In genomic region chrX:113473418-113473817, GRCh38 we compare ENCODE assay signal across 19 cellular contexts.
A peak's percentile ranks its signal among the peaks of the same experiment; 100 is the strongest.
DNase-seq lines count a peak whose midpoint lies in the region; ATAC-seq lines count a peak whose summit lies in the region.
"Had no signal": no experiment of that assay in that cellular context is flagged by ENCODE, and none has a peak within 500 bp of the region (broad histone marks: within the 10 kb centered on the region; RNA-seq: fewer than 3 reads in every experiment).

No MANE protein-coding gene starts in this region.

- DNase-seq in MV-4-11 (lab: John Stamatoyannopoulos, UW): peak; percentile 18
- no peak for DNase-seq in hypothalamus (lab: John Stamatoyannopoulos, UW)
- no peak for DNase-seq in HT-29 (ENCODE audit: low spot score)
- DNase-seq in activated CD8-positive, alpha-beta T cell treated with anti-CD3 and anti-CD28 coated beads, Interleukin-2, amount 10 ng/mL, durations not matched to agents 7 days and 5 days: no peak
- DNase-seq: activated CD4-positive, alpha-beta T cell treated with anti-CD3 and anti-CD28 coated beads, Interleukin-2, amount 10 ng/mL, durations not matched to agents 7 days and 5 days; activated T-cell treated with anti-CD3 and anti-CD28 coated beads, Interleukin-2, amount 50 U/mL, for 48 hours; adrenal gland; CD8-positive, alpha-beta memory T cell; cerebellar nuclear complex; glutamatergic neuron; NCI-H82; nucleus accumbens; stimulated activated naive CD8-positive, alpha-beta T cell treated with anti-CD3 and anti-CD28 coated beads, Interleukin-15, Interleukin-2, amounts not matched to agents 100 U/mL and 50 U/mL, for 24 hours; uterus had no signal

- H3K27me3 Mint-ChIP-seq in activated CD8-positive, alpha-beta T cell treated with anti-CD3 and anti-CD28 coated beads, Interleukin-2, amount 10 ng/mL, durations not matched to agents 7 days and 5 days (ENCODE audit: low read depth): no peaks in the 10 kb centered on the region
- H3K27me3 Mint-ChIP-seq: activated CD4-positive, alpha-beta T cell treated with anti-CD3 and anti-CD28 coated beads, Interleukin-2, amount 10 ng/mL, durations not matched to agents 7 days and 5 days had no signal

- no peaks in the 10 kb centered on the region for H3K36me3 Mint-ChIP-seq in activated CD8-positive, alpha-beta T cell treated with anti-CD3 and anti-CD28 coated beads, Interleukin-2, amount 10 ng/mL, durations not matched to agents 7 days and 5 days (ENCODE audit: low read depth)
- H3K36me3 Mint-ChIP-seq: CD8-positive, alpha-beta memory T cell had no signal

- no peaks in the 10 kb centered on the region for H3K9me3 Mint-ChIP-seq in activated CD8-positive, alpha-beta T cell treated with anti-CD3 and anti-CD28 coated beads, Interleukin-2, amount 10 ng/mL, durations not matched to agents 7 days and 5 days (ENCODE audit: insufficient read depth)
- H3K9me3 Mint-ChIP-seq: activated CD4-positive, alpha-beta T cell treated with anti-CD3 and anti-CD28 coated beads, Interleukin-2, amount 10 ng/mL, durations not matched to agents 7 days and 5 days had no signal

- CTCF ChIA-PET in activated CD8-positive, alpha-beta T cell treated with anti-CD3 and anti-CD28 coated beads, Interleukin-2, amount 10 ng/mL, durations not matched to agents 7 days and 5 days (lab: Charles Lee): no interaction called here

- POLR2A ChIA-PET in activated CD8-positive, alpha-beta T cell treated with anti-CD3 and anti-CD28 coated beads, Interleukin-2, amount 10 ng/mL, durations not matched to agents 7 days and 5 days (lab: Charles Lee): no interaction called here

- no peak overlapping the region for H3K4me3 Mint-ChIP-seq in activated CD8-positive, alpha-beta T cell treated with anti-CD3 and anti-CD28 coated beads, Interleukin-2, amount 10 ng/mL, durations not matched to agents 7 days and 5 days
- H3K4me3 Mint-ChIP-seq: activated CD4-positive, alpha-beta T cell treated with anti-CD3 and anti-CD28 coated beads, Interleukin-2, amount 10 ng/mL, durations not matched to agents 7 days and 5 days; CD8-positive, alpha-beta memory T cell had no signal

- ATAC-seq in GM18498 (IDR thresholded peaks at IDR 0.05; ENCODE audit: unreplicated experiment) (peak; percentile 78), GM19351 (IDR thresholded peaks at IDR 0.05; ENCODE audit: unreplicated experiment) (peak; percentile 66), HG02763 (IDR thresholded peaks at IDR 0.05; ENCODE audit: unreplicated experiment) (peak; percentile 79), GM21576 (IDR thresholded peaks at IDR 0.05; ENCODE audit: unreplicated experiment) (no peak)
- ATAC-seq in activated CD8-positive, alpha-beta T cell treated with anti-CD3 and anti-CD28 coated beads, Interleukin-2, amount 10 ng/mL, durations not matched to agents 7 days and 5 days: no peak
- ATAC-seq: Right ventricle myocardium inferior; stimulated activated naive CD8-positive, alpha-beta T cell treated with anti-CD3 and anti-CD28 coated beads, Interleukin-15, Interleukin-2, amounts not matched to agents 100 U/mL and 50 U/mL, for 24 hours had no signal

- no peak overlapping the region for H3K27ac Mint-ChIP-seq in activated CD8-positive, alpha-beta T cell treated with anti-CD3 and anti-CD28 coated beads, Interleukin-2, amount 10 ng/mL, durations not matched to agents 7 days and 5 days
- H3K27ac Mint-ChIP-seq: activated CD4-positive, alpha-beta T cell treated with anti-CD3 and anti-CD28 coated beads, Interleukin-2, amount 10 ng/mL, durations not matched to agents 7 days and 5 days; CD8-positive, alpha-beta memory T cell had no signal

- no peaks in the 10 kb centered on the region for H3K4me1 Mint-ChIP-seq in activated CD8-positive, alpha-beta T cell treated with anti-CD3 and anti-CD28 coated beads, Interleukin-2, amount 10 ng/mL, durations not matched to agents 7 days and 5 days (ENCODE audit: low read depth)
- H3K4me1 Mint-ChIP-seq: activated CD4-positive, alpha-beta T cell treated with anti-CD3 and anti-CD28 coated beads, Interleukin-2, amount 10 ng/mL, durations not matched to agents 7 days and 5 days; CD8-positive, alpha-beta memory T cell had no signal

Comparison
In these comparisons a context has a peak if more than half of its experiments do, and no peak if none do; other contexts are left out.
1. ATAC-seq: peak in GM18498 (single experiment), GM19351 (single experiment) and HG02763 (single experiment); none in GM21576 (single experiment) and activated CD8-positive, alpha-beta T cell treated with anti-CD3 and anti-CD28 coated beads, Interleukin-2, amount 10 ng/mL, durations not matched to agents 7 days and 5 days (single experiment).